In the genomic region with DNA sequence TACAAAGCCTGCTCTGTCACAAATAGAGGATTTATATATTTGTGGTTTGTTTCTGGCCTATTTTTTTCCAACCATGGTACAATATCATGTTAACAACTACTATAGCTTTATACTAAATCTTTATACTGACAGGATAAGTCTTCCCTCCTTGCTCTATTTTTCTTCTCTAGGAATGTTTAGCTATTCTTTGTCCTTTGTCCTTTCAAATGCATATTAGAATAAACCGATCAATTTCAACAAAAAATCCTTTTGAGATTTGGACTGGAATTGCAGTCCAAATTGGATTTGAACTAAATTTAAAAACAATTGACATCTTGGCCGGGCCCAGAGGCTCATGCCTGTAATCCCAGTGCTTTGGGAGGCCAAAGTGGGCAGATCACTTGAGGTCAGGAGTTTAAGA, we compare ENCODE assay signal across 26 cellular contexts.
"Had no signal": no experiment of that assay in that cellular context is flagged by ENCODE, and none has a peak within 500 bp of the region (broad histone marks: within the 10 kb centered on the region; RNA-seq: fewer than 3 reads in every experiment).

No MANE protein-coding gene starts in this region.

- DNase-seq: stimulated activated CD4-positive, alpha-beta T cell treated with anti-CD3 and anti-CD28 coated beads, Interleukin-2, amount 100 ng/mL, for 48 hours; stimulated activated CD4-positive, alpha-beta T cell treated with anti-CD3 and anti-CD28 coated beads, Interleukin-4, amount 100 ng/mL, for 1 hour; stimulated activated CD4-positive, alpha-beta T cell treated with anti-CD3 and anti-CD28 coated beads, Interleukin-4, amount 100 ng/mL, for 24 hours; stimulated activated CD4-positive, alpha-beta T cell treated with anti-CD3 and anti-CD28 coated beads, Interleukin-4, amount 100 ng/mL, for 4 hours; stimulated activated CD8-positive, alpha-beta memory T cell treated with anti-CD3 and anti-CD28 coated beads, Interleukin-4, amount 100 ng/mL, for 48 hours; stimulated activated naive B cell treated with anti-CD40 and anti-IgM and Interleukin-4, amounts not matched to agents 10 μg/mL and 1 μg/mL and 100 μg/mL, for 72 hours; stimulated activated naive CD4-positive, alpha-beta T cell; stimulated activated naive CD4-positive, alpha-beta T cell treated with Interleukin-2 at 50 U/mL for 16 hours; stimulated activated naive CD8-positive, alpha-beta T cell treated with anti-CD3 and anti-CD28 coated beads, Interleukin-15, amount 100 ng/mL, for 72 hours; stimulated activated naive CD8-positive, alpha-beta T cell treated with anti-CD3 and anti-CD28 coated beads, Interleukin-15, Interleukin-2, amounts not matched to agents 100 U/mL and 50 U/mL, for 24 hours; stomach; substantia nigra; testis; thyroid gland; tibial artery; transverse colon; trophoblast cell; upper lobe of left lung; upper lobe of right lung; uterus had no signal

- H3K27ac ChIP-seq: stomach, suprapubic skin, testis, thoracic aorta, thyroid gland, tibial artery, tibial nerve, transverse colon, upper lobe of left lung, upper lobe of right lung, uterus, vagina had no signal

- ATAC-seq: stimulated activated effector memory CD8-positive, alpha-beta T cell treated with anti-CD3 and anti-CD28 coated beads, Interleukin-12 subunit alpha, Interleukin-12 subunit beta, amount 100 ng/mL, for 72 hours; stimulated activated memory B cell treated with anti-CD40 and anti-IgM and Interleukin-4, amounts not matched to agents 10 μg/mL and 1 μg/mL and 100 μg/mL, for 72 hours; stimulated activated naive B cell treated with anti-CD40 and anti-IgM and Interleukin-4, amounts not matched to agents 10 μg/mL and 1 μg/mL and 100 μg/mL, for 72 hours; stimulated activated naive CD8-positive, alpha-beta T cell treated with anti-CD3 and anti-CD28 coated beads, Interleukin-15, amount 100 ng/mL, for 72 hours; stimulated activated naive CD8-positive, alpha-beta T cell treated with anti-CD3 and anti-CD28 coated beads, Interleukin-15, Interleukin-2, amounts not matched to agents 100 U/mL and 50 U/mL, for 24 hours; upper lobe of right lung had no signal

- H3K4me1 ChIP-seq: suprapubic skin, testis, thyroid gland, tibial artery, tibial nerve, transverse colon, upper lobe of left lung, upper lobe of right lung, uterus, vagina had no signal

- H3K9me3 ChIP-seq: suprapubic skin, testis, thoracic aorta, thyroid gland, transverse colon, upper lobe of left lung, upper lobe of right lung, uterus, vagina had no signal

- H3K36me3 ChIP-seq: stomach, suprapubic skin, thoracic aorta, thyroid gland, tibial artery, tibial nerve, transverse colon, upper lobe of left lung, upper lobe of right lung, uterus, vagina had no signal

- H3K27me3 ChIP-seq: stomach, suprapubic skin, testis, thyroid gland, tibial artery, tibial nerve, transverse colon, upper lobe of left lung, upper lobe of right lung, uterus, vagina had no signal

- H3K4me3 ChIP-seq: stomach, suprapubic skin, testis, thoracic aorta, thyroid gland, tibial artery, tibial nerve, transverse colon, upper lobe of left lung, upper lobe of right lung, uterus, vagina had no signal
